In the genomic region with DNA sequence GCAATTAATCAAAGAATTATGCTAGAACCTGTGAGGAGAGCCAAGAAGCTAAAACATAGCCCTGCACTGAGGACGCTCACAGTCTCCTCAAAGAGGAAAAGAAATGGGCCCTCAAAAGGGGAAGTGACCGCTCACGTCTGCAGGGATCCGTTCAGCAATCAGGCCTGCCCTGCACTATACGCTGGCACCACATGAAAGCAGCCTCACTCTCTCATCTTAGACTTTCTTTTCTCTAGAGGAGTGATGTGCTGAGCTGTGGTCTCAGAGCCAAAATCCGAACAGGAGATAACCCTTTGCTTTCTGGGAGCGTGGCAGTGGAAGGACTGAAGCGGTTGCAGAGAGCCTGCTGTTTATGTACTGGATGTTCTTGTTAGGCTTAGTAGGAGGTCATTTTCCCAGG, we compare ENCODE assay signal across 11 cellular contexts.
DNase-seq lines count a peak whose midpoint lies in the region; ATAC-seq and TF ChIP-seq lines count a peak whose summit lies in the region.
"Had no signal": no experiment of that assay in that cellular context is flagged by ENCODE, and none has a peak within 500 bp of the region (broad histone marks: within the 10 kb centered on the region; RNA-seq: fewer than 3 reads in every experiment).

No MANE protein-coding gene starts in this region.

- H3K9me3 ChIP-seq in BLaER1: no peaks in the 10 kb centered on the region
- H3K9me3 ChIP-seq in Loucy (ENCODE audit: insufficient read depth, low read depth, low read length): no peaks in the 10 kb centered on the region

- no peak overlapping the region for H2AFZ ChIP-seq in Loucy (ENCODE audit: low read length)

- H3K27me3 ChIP-seq in BLaER1 (no peaks in the 10 kb centered on the region), Loucy (ENCODE audit: insufficient read depth, low read length, poor library complexity, severe bottlenecking) (peaks cover 11% of the 10 kb centered on the region)

- H4K20me1 ChIP-seq in BLaER1: no peaks in the 10 kb centered on the region
- H4K20me1 ChIP-seq in Loucy (ENCODE audit: insufficient read depth, low read length, poor library complexity, severe bottlenecking): no peaks in the 10 kb centered on the region

- in situ Hi-C loops in GM13977 (cut with MboI; ENCODE audit: low pct_unique_long_range_greater_than_20kb, low sequenced_read_pairs, unreplicated experiment): no loop called here

- H3K27ac ChIP-seq in BLaER1: peak overlapping the region; percentile 94
- H3K27ac ChIP-seq in angular gyrus (ENCODE audit: low read depth, low read length): peak overlapping the region; percentile 19
- H3K27ac ChIP-seq: KMS-11 had no signal

- TF ChIP-seq CTCF in Loucy (conservative IDR thresholded peaks at IDR 0.05; ENCODE audit: low read length): no peak
- TF ChIP-seq CTCF in GM13977 (IDR thresholded peaks at IDR 0.05; ENCODE audit: extremely low read depth, insufficient read depth, missing control alignments): no peak

- no peaks in the 10 kb centered on the region for H3F3A ChIP-seq in Loucy (ENCODE audit: low read depth)

- H3K9ac ChIP-seq in BLaER1: peak overlapping the region; percentile 76
- no peak overlapping the region for H3K9ac ChIP-seq in Loucy (ENCODE audit: low read depth, low read length, poor library complexity, severe bottlenecking)
- H3K9ac ChIP-seq: KMS-11 had no signal

- DNase-seq in NCI-H1694 (lab: John Stamatoyannopoulos, UW) (no peak), GM13977 (ENCODE audit: low spot score) (no peak), NCI-H1092 treated with DMSO at 0.1 percent for 48 hours (lab: John Stamatoyannopoulos, UW) (no peak)
- DNase-seq: activated effector memory CD4-positive, alpha-beta T cell treated with Interleukin-2 at 50 U/mL for 16 hours; DMS79 treated with DMSO at 0.1 percent for 48 hours had no signal

- H3K79me2 ChIP-seq in Loucy (ENCODE audit: insufficient read depth, low read length): no peaks in the 10 kb centered on the region

- no peaks in the 10 kb centered on the region for H3K9me2 ChIP-seq in Loucy (replicated peaks; ENCODE audit: low read depth, low read length)

- H3K4me3 ChIP-seq in BLaER1: peak overlapping the region; percentile 52
- H3K4me3 ChIP-seq in Loucy (ENCODE audit: low read length, poor library complexity, severe bottlenecking): no peak overlapping the region

- H3K4me2 ChIP-seq in BLaER1: peak overlapping the region; percentile 92
- peak overlapping the region; percentile 20 for H3K4me2 ChIP-seq in Loucy (ENCODE audit: low read depth, low read length, poor library complexity, severe bottlenecking)
- H3K4me2 ChIP-seq: KMS-11 had no signal

- peaks cover 80% of the 10 kb centered on the region for H3K4me1 ChIP-seq in BLaER1
- peaks cover 7% of the 10 kb centered on the region for H3K4me1 ChIP-seq in Loucy (ENCODE audit: insufficient read depth, low read length, poor library complexity, severe bottlenecking)

- ATAC-seq in GM19468 (IDR thresholded peaks at IDR 0.05; ENCODE audit: extremely low read depth, unreplicated experiment) (peak; percentile 29), HG02840 (IDR thresholded peaks at IDR 0.05; ENCODE audit: low FRiP score, unreplicated experiment) (no peak)

- H3K36me3 ChIP-seq in BLaER1 (no peaks in the 10 kb centered on the region), Loucy (ENCODE audit: insufficient read depth, low read length) (no peaks in the 10 kb centered on the region)
